In genomic region chr9:38227656-38228055, GRCh38 we compare ENCODE assay signal across 8 cellular contexts.
DNase-seq lines count a peak whose midpoint lies in the region; TF ChIP-seq lines count a peak whose summit lies in the region.

No MANE protein-coding gene starts in this region.

- DNase-seq in DMS53 (lab: John Stamatoyannopoulos, UW): peak; percentile 73
- DNase-seq in MM.1S: no peak
- peak; percentile 71 for DNase-seq in kidney tubule cell (ENCODE audit: low spot score)
- no peak for DNase-seq in GM19238 (ENCODE audit: insufficient read length, low spot score)
- no peak for DNase-seq in ascending aorta (ENCODE audit: low spot score in 2 of 2)
- DNase-seq in SHP77 treated with DMSO at 0.1 percent for 48 hours (lab: John Stamatoyannopoulos, UW): no peak
- DNase-seq in G401 (ENCODE audit: low spot score): no peak

- H3F3A ChIP-seq in MM.1S (ENCODE audit: insufficient read depth, low read length): peaks cover 5% of the 10 kb centered on the region; the same call in 1 of the 2 replicates

- in situ Hi-C loops in G401 (cut with HindIII; ENCODE audit: low sequenced_read_pairs): no loop called here

- H3K27ac ChIP-seq in MM.1S (ENCODE audit: low read length): no peak overlapping the region
- no peak overlapping the region for H3K27ac ChIP-seq in ascending aorta

- H3K27me3 ChIP-seq in MM.1S (replicated peaks; ENCODE audit: insufficient read depth, low read length) (no peaks in the 10 kb centered on the region), ascending aorta (no peaks in the 10 kb centered on the region)

- intact Hi-C loops in ascending aorta (cut with DNase I): no loop called here

- peak overlapping the region; percentile 63; the same call in 1 of the 2 replicates for H3K4me2 ChIP-seq in MM.1S (ENCODE audit: low read depth, low read length)

- H3K36me3 ChIP-seq in MM.1S (replicated peaks; ENCODE audit: insufficient read depth, low read length) (no peaks in the 10 kb centered on the region), ascending aorta (no peaks in the 10 kb centered on the region)

- no peaks in the 10 kb centered on the region for H3K9me3 ChIP-seq in MM.1S (replicated peaks; ENCODE audit: insufficient read depth, low read length)
- no peaks in the 10 kb centered on the region for H3K9me3 ChIP-seq in ascending aorta

- H3K4me3 ChIP-seq in MM.1S (ENCODE audit: low read length) (peak overlapping the region; percentile 61), WI38 (ENCODE audit: low read depth, low read length) (0 out of 2 replicates have a peak overlapping the region, but pooled peaks have one; percentile 9), ascending aorta (no peak overlapping the region)

- TF ChIP-seq CTCF in MM.1S (IDR thresholded peaks at IDR 0.05; ENCODE audit: low read length) (no peak), WI38 (IDR thresholded peaks at IDR 0.05; ENCODE audit: low read depth, low read length) (no peak), ascending aorta (IDR thresholded peaks at IDR 0.05) (no peak)

- 0 out of 2 replicates have a peak overlapping the region, but pooled peaks have one; percentile 28 for H3K9ac ChIP-seq in MM.1S (ENCODE audit: low read length)

- H3K4me1 ChIP-seq in MM.1S (ENCODE audit: low read length) (no peaks in the 10 kb centered on the region; the same call in 1 of the 2 replicates), ascending aorta (peaks cover 0 to 9% of the 10 kb centered on the region in 2 donors)

- H3K9me2 ChIP-seq in MM.1S (replicated peaks; ENCODE audit: insufficient read depth, low read length): no peaks in the 10 kb centered on the region

- peak overlapping the region; percentile 98 for H2AFZ ChIP-seq in MM.1S (ENCODE audit: low read length)

- H3K79me2 ChIP-seq in MM.1S (ENCODE audit: low read length): no peaks in the 10 kb centered on the region

- H4K20me1 ChIP-seq in MM.1S (ENCODE audit: insufficient read depth, low read length): no peaks in the 10 kb centered on the region

Comparison
In these comparisons a context has a peak if more than half of its experiments do, and no peak if none do; other contexts are left out.
1. DNase-seq: peak in DMS53 (single experiment) and kidney tubule cell (single experiment); none in MM.1S (single experiment), GM19238 (single experiment), ascending aorta (0 of 2), SHP77 treated with DMSO at 0.1 percent for 48 hours (single experiment) and G401 (single experiment).
2. H3K4me3 ChIP-seq: peak in MM.1S (single experiment) and WI38 (single experiment); none in ascending aorta (0 of 2).